Comparison of ENCODE assay signal across 10 cellular contexts in genomic region chr5:97658116-97658900, GRCh38.
"Had no signal": no experiment of that assay in that cellular context is flagged by ENCODE, and none has a peak within 500 bp of the region (broad histone marks: within the 10 kb centered on the region; RNA-seq: fewer than 3 reads in every experiment).

No MANE protein-coding gene starts in this region.

- H3K27me3 ChIP-seq: esophagus squamous epithelium, gastrocnemius medialis, tibial artery, vagina had no signal

- ATAC-seq: gastrocnemius medialis had no signal

- DNase-seq: activated effector memory CD4-positive, alpha-beta T cell treated with Interleukin-2 at 50 U/mL for 16 hours; activated T-cell treated with anti-CD3 and anti-CD28 coated beads, Interleukin-2, amount 50 U/mL, for 1 hour; esophagus squamous epithelium; gastrocnemius medialis; retina; small intestine; tibial artery had no signal

- H3K4me1 ChIP-seq: esophagus squamous epithelium, gastrocnemius medialis, parathyroid adenoma, tibial artery, vagina had no signal

- H3K79me2 ChIP-seq: parathyroid adenoma had no signal

- H2AFZ ChIP-seq: parathyroid adenoma had no signal

- FAIRE-seq: endometrium, small intestine had no signal

- H3K9me3 ChIP-seq: esophagus squamous epithelium, gastrocnemius medialis, tibial artery, vagina had no signal

- H3K36me3 ChIP-seq: esophagus squamous epithelium, gastrocnemius medialis, tibial artery, vagina had no signal

- H3K4me3 ChIP-seq: esophagus squamous epithelium, gastrocnemius medialis, tibial artery, vagina had no signal

- H3K9ac ChIP-seq: parathyroid adenoma had no signal

- H3K27ac ChIP-seq: esophagus squamous epithelium, gastrocnemius medialis, parathyroid adenoma, tibial artery, vagina had no signal
